In genomic region chr2:111123751-111124150, GRCh38 we compare ENCODE assay signal across 8 cellular contexts. TPM values are rescaled to one million over a fixed set of nuclear protein-coding genes. Genes with fewer than 3 reads are reported as not detected.
DNase-seq lines count a peak whose midpoint lies in the region; ATAC-seq and TF ChIP-seq lines count a peak whose summit lies in the region.

No MANE protein-coding gene starts in this region.

- H3K36me3 ChIP-seq in HUES48 (ENCODE audit: control insufficient read depth, insufficient read depth, low read length) (peaks cover 50% of the 10 kb centered on the region), adipocyte (ENCODE audit: control insufficient read depth, insufficient read depth, low read length, severe bottlenecking) (peaks cover 8% of the 10 kb centered on the region)

- H3K9me3 Mint-ChIP-seq in CD14-positive monocyte = peaks cover 0 to 16% (median 2%) of the 10 kb centered on the region in 7 donors
- H3K9me3 Mint-ChIP-seq in natural killer cell treated with Interleukin-12 subunit alpha and Interleukin-12 subunit beta and Interleukin-15 and Interleukin-18, amount 100 ng/mL, for 72 hours = no peaks in the 10 kb centered on the region

- DNase-seq in CD14-positive monocyte (ENCODE audit: low spot score) (no peak), adipocyte (ENCODE audit: low read depth) (no peak), iPS-NIHi11 (ENCODE audit: low spot score) (no peak), GM10266 (ENCODE audit: extremely low spot score) (no peak)
- no peak for DNase-seq in natural killer cell treated with Interleukin-12 subunit alpha and Interleukin-12 subunit beta and Interleukin-15 and Interleukin-18, amount 100 ng/mL, for 72 hours (ENCODE audit: low spot score)

- peaks cover 52 to 55% of the 10 kb centered on the region in 2 donors for H3K36me3 Mint-ChIP-seq in CD14-positive monocyte
- H3K36me3 Mint-ChIP-seq in natural killer cell treated with Interleukin-12 subunit alpha and Interleukin-12 subunit beta and Interleukin-15 and Interleukin-18, amount 100 ng/mL, for 72 hours = peaks cover 33% of the 10 kb centered on the region

- peak overlapping the region in 3 of 7 donors; percentile 23 to 81 (median 40) for H3K27ac Mint-ChIP-seq in CD14-positive monocyte
- no peak overlapping the region for H3K27ac Mint-ChIP-seq in natural killer cell treated with Interleukin-12 subunit alpha and Interleukin-12 subunit beta and Interleukin-15 and Interleukin-18, amount 100 ng/mL, for 72 hours

- no peak overlapping the region for H3K9ac ChIP-seq in HUES48 (ENCODE audit: low read depth, low read length)
- H3K9ac ChIP-seq in adipocyte (ENCODE audit: low read length) = peak overlapping the region; percentile 89

- H3K4me3 ChIP-seq in HUES48 (ENCODE audit: low read depth, low read length) (peak overlapping the region; percentile 86), adipocyte (ENCODE audit: low read length) (peak overlapping the region; percentile 95)

- peaks cover 52% of the 10 kb centered on the region for H3K4me1 Mint-ChIP-seq in CD14-positive monocyte
- peaks cover 35 to 43% of the 10 kb centered on the region in 2 donors for H3K4me1 Mint-ChIP-seq in natural killer cell treated with Interleukin-12 subunit alpha and Interleukin-12 subunit beta and Interleukin-15 and Interleukin-18, amount 100 ng/mL, for 72 hours (ENCODE audit: low read depth in 2 of 2)

- H3K27me3 Mint-ChIP-seq in CD14-positive monocyte (ENCODE audit: low read depth in 3 of 3) = peaks cover 16 to 25% (median 21%) of the 10 kb centered on the region in 3 donors
- peaks cover 1 to 3% of the 10 kb centered on the region in 2 donors for H3K27me3 Mint-ChIP-seq in natural killer cell treated with Interleukin-12 subunit alpha and Interleukin-12 subunit beta and Interleukin-15 and Interleukin-18, amount 100 ng/mL, for 72 hours

- ATAC-seq in natural killer cell treated with Interleukin-12 subunit alpha and Interleukin-12 subunit beta and Interleukin-15 and Interleukin-18, amount 100 ng/mL, for 72 hours = no peak
- ATAC-seq in HG02571 (IDR thresholded peaks at IDR 0.05; ENCODE audit: unreplicated experiment) = no peak
- no peak for ATAC-seq in GM21528 (IDR thresholded peaks at IDR 0.05; ENCODE audit: low FRiP score, unreplicated experiment)

- no peaks in the 10 kb centered on the region for H3K9me3 ChIP-seq in HUES48 (ENCODE audit: control insufficient read depth, insufficient read depth, low read length)
- peaks cover 4% of the 10 kb centered on the region for H3K9me3 ChIP-seq in adipocyte (ENCODE audit: control insufficient read depth, low read length)

- H3K27ac ChIP-seq in HUES48 (ENCODE audit: low read depth, low read length) = no peak overlapping the region

- H3K27me3 ChIP-seq in HUES48 (ENCODE audit: control insufficient read depth, insufficient read depth, low read length) (peaks cover 29% of the 10 kb centered on the region), adipocyte (replicated peaks; ENCODE audit: control insufficient read depth, insufficient read depth, low read length) (no peaks in the 10 kb centered on the region)

- intact Hi-C loops in CD14-positive monocyte (cut with micrococcal nuclease) = loop anchor here in 1 of 2 donors (5.0 to 10.0 kb wide), 2 partner anchors 131 to 309 kb away; no protein-coding TSS in a partner anchor

- TF ChIP-seq CTCF in CD14-positive monocyte (IDR thresholded peaks at IDR 0.05) = no peak
- no peak for TF ChIP-seq CTCF in GM10266 (IDR thresholded peaks at IDR 0.05; ENCODE audit: control insufficient read depth, insufficient read depth, low read depth, missing control alignments)

- H3K4me1 ChIP-seq in HUES48 (ENCODE audit: control insufficient read depth, insufficient read depth, low read length) (peaks cover 7% of the 10 kb centered on the region), adipocyte (ENCODE audit: control insufficient read depth, insufficient read depth, low read length) (peaks cover 9% of the 10 kb centered on the region)

- peak overlapping the region; percentile 76 to 91 for H3K4me3 Mint-ChIP-seq in CD14-positive monocyte
- H3K4me3 Mint-ChIP-seq in natural killer cell treated with Interleukin-12 subunit alpha and Interleukin-12 subunit beta and Interleukin-15 and Interleukin-18, amount 100 ng/mL, for 72 hours = peak overlapping the region; percentile 42

RNA-seq across cellular contexts. Expression of gene BCL2L11, which starts 3.0 kb away (rescaled TPM):
- polyA plus RNA-seq in CD14-positive monocyte = 10 to 100 TPM in 1 of 2 donors, 1 to 10 TPM in 1; 8.8 to 20.4 TPM
- total RNA-seq in natural killer cell treated with Interleukin-12 subunit alpha and Interleukin-12 subunit beta and Interleukin-15 and Interleukin-18, amount 100 ng/mL, for 72 hours = 10 to 100 TPM; 19.2 to 26.6 TPM
